ENCODE assay signal across 21 cellular contexts in the genomic region with DNA sequence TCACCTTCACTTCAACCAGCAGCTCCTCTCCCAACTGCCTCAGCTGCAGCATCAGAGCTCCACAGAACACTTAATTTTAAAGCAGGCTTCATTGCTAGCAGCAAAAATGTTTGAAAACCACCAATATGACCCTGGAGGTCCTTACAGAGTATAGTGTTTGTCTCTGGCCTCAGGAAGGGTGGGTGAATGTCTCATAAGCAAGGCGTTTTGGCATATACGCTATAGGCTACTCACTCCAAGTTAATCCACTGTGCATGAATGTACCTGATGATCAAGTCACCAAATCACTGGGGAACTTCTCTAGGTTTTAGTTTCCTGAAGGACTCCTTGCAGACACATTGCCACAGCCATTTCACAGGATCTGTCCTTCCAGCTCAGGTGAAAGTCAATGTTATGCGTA.
DNase-seq lines count a peak whose midpoint lies in the region; ATAC-seq, FAIRE-seq and TF ChIP-seq lines count a peak whose summit lies in the region.
"Had no signal": no experiment of that assay in that cellular context is flagged by ENCODE, and none has a peak within 500 bp of the region (broad histone marks: within the 10 kb centered on the region; RNA-seq: fewer than 3 reads in every experiment).

No MANE protein-coding gene starts in this region.

- H3K27me3 ChIP-seq in BLaER1 (no peaks in the 10 kb centered on the region), IMR-90 (ENCODE audit: control insufficient read depth, insufficient read depth, low read length) (no peaks in the 10 kb centered on the region; the same call in none of the 2 replicates), K562 (ENCODE audit: control insufficient read depth in 2 of 2, insufficient read depth in 2 of 2, low read length in 2 of 2) (peaks cover 0 to 1% of the 10 kb centered on the region in 2 experiments; a peak in 2 of 5 replicates)

- H3K4me3 ChIP-seq in BLaER1: no peak overlapping the region
- no peak overlapping the region for H3K4me3 ChIP-seq in IMR-90 (ENCODE audit: insufficient read depth, low read depth, low read length)
- H3K4me3 ChIP-seq in K562: no peak overlapping the region
- H3K4me3 ChIP-seq: GM12878 had no signal

- no peak for TF ChIP-seq EP300 in K562 (IDR thresholded peaks at IDR 0.05; ENCODE audit: low read length)

- H3K14ac ChIP-seq in IMR-90 (replicated peaks; ENCODE audit: low read depth, low read length): no peak overlapping the region

- H4K91ac ChIP-seq in IMR-90 (ENCODE audit: insufficient read depth, low read depth, low read length): no peak overlapping the region

- H2BK120ac ChIP-seq in IMR-90 (ENCODE audit: low read depth, low read length): no peak overlapping the region

- peaks cover 0 to 23% of the 10 kb centered on the region in 2 experiments; a peak in 2 of 4 replicates for H3K79me1 ChIP-seq in IMR-90 (ENCODE audit: low read depth in 1 of 2, low read length in 2 of 2)

- FAIRE-seq in K562 (lab: Jason Lieb, UNC): no peak
- FAIRE-seq: HepG2 had no signal

- H3K9me1 ChIP-seq in IMR-90 (ENCODE audit: insufficient read depth, low read length) (peaks cover 4% of the 10 kb centered on the region; the same call in 1 of the 2 replicates), K562 (ENCODE audit: control insufficient read depth, insufficient read depth, low read length) (no peaks in the 10 kb centered on the region)

- ATAC-seq in GM18907 (IDR thresholded peaks at IDR 0.05; ENCODE audit: unreplicated experiment) (peak; percentile 36), IMR-90 (ENCODE audit: low read depth) (peak; percentile 53; the same call in 1 of the 2 replicates), K562 (peak; percentile 59)
- ATAC-seq: HCT116, HepG2 had no signal

- intact Hi-C loops in IMR-90 (cut with micrococcal nuclease) (no loop called here), K562 (cut with micrococcal nuclease) (no loop called here)

- no peak overlapping the region for H3K18ac ChIP-seq in IMR-90 (ENCODE audit: low read depth, low read length)

- H4K8ac ChIP-seq in IMR-90 (ENCODE audit: low read depth in 2 of 2, low read length in 2 of 2): 0 out of 4 replicates have a peak overlapping the region, but pooled peaks of 1 of the 2 experiments have one; percentile 5

- 0 out of 2 replicates have a peak overlapping the region, but pooled peaks have one; percentile 0 for H2AK5ac ChIP-seq in IMR-90 (ENCODE audit: low read depth, low read length)

- BruUV-seq in IMR-90 (replicated peaks; lab: Mats Ljungman, UMichigan): no TSS peak
- no TSS peak for BruUV-seq in K562 (replicated peaks; lab: Mats Ljungman, UMichigan)

- DNase-seq in IMR-90: peak; percentile 70
- no peak for DNase-seq in K562 (ENCODE audit: extremely low read depth in 1 of 4, low spot score in 3 of 4)
- DNase-seq in NCI-H2081 (lab: John Stamatoyannopoulos, UW): no peak
- DNase-seq in NCI-H2196 (lab: John Stamatoyannopoulos, UW; ENCODE audit: unreplicated experiment): no peak
- DNase-seq in activated naive CD4-positive, alpha-beta T cell treated with Interleukin-2 at 50 U/mL for 16 hours: no peak
- no peak for DNase-seq in activated naive CD4-positive, alpha-beta T cell (lab: John Stamatoyannopoulos, UW)
- DNase-seq: 8988T; C1 segment of cervical spinal cord; CD8-positive, alpha-beta memory T cell; COR-L47; DMS 273 treated with DMSO at 0.1 percent for 48 hours; DND-41; EL; GOT3; H7; HFFc6 had no signal

- H3K4me1 ChIP-seq in BLaER1: peaks cover 6% of the 10 kb centered on the region
- H3K4me1 ChIP-seq in IMR-90 (ENCODE audit: control insufficient read depth, insufficient read depth, low read length): no peaks in the 10 kb centered on the region; the same call in 1 of the 2 replicates
- H3K4me1 ChIP-seq in K562 (replicated peaks in 1 of 2; ENCODE audit: control insufficient read depth in 2 of 2, insufficient read depth in 2 of 2, low read length in 2 of 2): peaks cover 3 to 9% of the 10 kb centered on the region in 2 experiments; a peak in 3 of 5 replicates

- H3K27ac ChIP-seq in BLaER1: no peak overlapping the region
- H3K27ac ChIP-seq in IMR-90 (ENCODE audit: insufficient read depth, low read length): no peak overlapping the region
- no peak overlapping the region for H3K27ac ChIP-seq in K562 (ENCODE audit: extremely low read depth, low read depth, low read length)

- H3K79me2 ChIP-seq in K562 (ENCODE audit: control insufficient read depth, insufficient read depth, low read length): no peaks in the 10 kb centered on the region

- TF ChIP-seq CTCF in IMR-90 (conservative IDR thresholded peaks at IDR 0.05; ENCODE audit: low read depth, low read length): no peak
- TF ChIP-seq CTCF in K562 (IDR thresholded peaks at IDR 0.05 in 2 of 3, conservative IDR thresholded peaks at IDR 0.05 in 1 of 3; ENCODE audit: insufficient read depth in 2 of 3, low read depth in 1 of 3, low read length in 3 of 3): no peak

- H3K36me3 ChIP-seq in BLaER1 (no peaks in the 10 kb centered on the region), IMR-90 (ENCODE audit: control insufficient read depth, insufficient read depth, low read length) (no peaks in the 10 kb centered on the region; the same call in 1 of the 2 replicates), K562 (ENCODE audit: control insufficient read depth, insufficient read depth, low read length) (no peaks in the 10 kb centered on the region)

- in situ Hi-C loops in IMR-90 (cut with MboI; ENCODE audit: low sequenced_read_pairs) (no loop called here), K562 (cut with MboI) (no loop called here)

- CTCF ChIA-PET in IMR-90 (lab: Yijun Ruan, JAX) (interaction anchor here (1.1 kb wide), 1 partner anchor 8 kb away, joined by 4 read pairs; no protein-coding TSS in a partner anchor), K562 (lab: Yijun Ruan, JAX; ENCODE audit: low intra/inter-chr PET ratio) (no interaction called here)

- H3K4ac ChIP-seq in IMR-90 (ENCODE audit: low read depth, low read length): 0 out of 2 replicates have a peak overlapping the region, but pooled peaks have one; percentile 36

- no peak overlapping the region for H3K56ac ChIP-seq in IMR-90 (ENCODE audit: extremely low read depth, insufficient read depth, low read length)

- H3K23ac ChIP-seq in IMR-90 (ENCODE audit: low read depth, low read length): no peak overlapping the region

- no peak overlapping the region for H2AFZ ChIP-seq in IMR-90 (replicated peaks; ENCODE audit: low read length, poor library complexity)
- no peak overlapping the region for H2AFZ ChIP-seq in K562 (ENCODE audit: low read depth, low read length)

- dilution Hi-C loops in IMR-90 (cut with HindIII; ENCODE audit: low sequenced_read_pairs, unreplicated experiment): no loop called here

- no peak overlapping the region for H2AK9ac ChIP-seq in IMR-90 (replicated peaks; ENCODE audit: low read depth, low read length, poor library complexity)

- no peak overlapping the region for H2BK5ac ChIP-seq in IMR-90 (ENCODE audit: low read depth, low read length, poor library complexity, severe bottlenecking)

- H3K4me2 ChIP-seq in BLaER1: 0 out of 2 replicates have a peak overlapping the region, but pooled peaks have one; percentile 36
- H3K4me2 ChIP-seq in IMR-90 (ENCODE audit: low read depth, low read length): no peak overlapping the region
- no peak overlapping the region for H3K4me2 ChIP-seq in K562 (ENCODE audit: insufficient read depth, low read length)

- TF ChIP-seq POLR2A in IMR-90 (IDR thresholded peaks at IDR 0.05; ENCODE audit: low read depth, low read length): no peak
- TF ChIP-seq POLR2A in K562 (conservative IDR thresholded peaks at IDR 0.05): no peak

- no peaks in the 10 kb centered on the region for H3K9me3 ChIP-seq in BLaER1
- no peaks in the 10 kb centered on the region for H3K9me3 ChIP-seq in IMR-90 (ENCODE audit: control insufficient read depth, insufficient read depth, low read length)
- no peaks in the 10 kb centered on the region for H3K9me3 ChIP-seq in K562 (replicated peaks; ENCODE audit: control insufficient read depth, insufficient read depth, low read depth, low read length)

- H3K9ac ChIP-seq in BLaER1 (no peak overlapping the region), IMR-90 (ENCODE audit: low read depth, low read length) (no peak overlapping the region), K562 (ENCODE audit: insufficient read depth in 1 of 2, low read depth in 2 of 2, low read length in 2 of 2) (no peak overlapping the region)

- POLR2A ChIA-PET in IMR-90 (lab: Charles Lee; ENCODE audit: unreplicated experiment) (interaction anchor here (0.5 kb wide), 1 partner anchor 368 kb away, joined by 3 read pairs; no protein-coding TSS in a partner anchor), K562 (lab: Yijun Ruan, JAX) (interaction anchor here (0.7 to 1.4 kb wide), 2 partner anchors 10 to 13 kb away, joined by 3 to 6 read pairs; no protein-coding TSS in a partner anchor)

- TF ChIP-seq RAD21 in IMR-90 (IDR thresholded peaks at IDR 0.05; ENCODE audit: low read length) (no peak), K562 (CRISPR knock-in tag; conservative IDR thresholded peaks at IDR 0.05 in 1 of 2, IDR thresholded peaks at IDR 0.05 in 1 of 2) (no peak)

- no peak overlapping the region for H2BK20ac ChIP-seq in IMR-90 (ENCODE audit: low read depth, low read length)

- H2BK15ac ChIP-seq in IMR-90 (ENCODE audit: low read depth, low read length): 0 out of 3 replicates have a peak overlapping the region, but pooled peaks have one; percentile 7

- 100% methylated on average over 1 of the region's 3 CpGs; no CpG with 5 or more reads in 1 of the 2 experiments for WGBS in IMR-90 (ENCODE audit: extremely low coverage in 2 of 2, insufficient read length in 1 of 2), 2 experiments
- WGBS in K562 (ENCODE audit: insufficient coverage, low coverage, missing lambda C conversion rate): 54% methylated on average over 3 of the region's 3 CpGs

- H4K20me1 ChIP-seq in BLaER1 (no peaks in the 10 kb centered on the region), IMR-90 (ENCODE audit: insufficient read depth, low read length) (peaks cover 3% of the 10 kb centered on the region; the same call in 1 of the 2 replicates), K562 (replicated peaks; ENCODE audit: control insufficient read depth, insufficient read depth, low read length) (no peaks in the 10 kb centered on the region)

- no peak overlapping the region for H4K5ac ChIP-seq in IMR-90 (ENCODE audit: low read depth, low read length)

TF ChIP-seq in K562, 482 proteins besides CTCF, POLR2A, EP300 and RAD21:
- 0 out of 2 replicates have a peak, but pooled peaks have one; percentile 3 for TF ChIP-seq ZKSCAN8 (CRISPR knock-in tag; IDR thresholded peaks at IDR 0.05)
- TF ChIP-seq CREM (IDR thresholded peaks at IDR 0.05; ENCODE audit: low read depth): no peak
